ENCODE assay signal across 35 cellular contexts in genomic region chr18:44514766-44515165, GRCh38.
"Had no signal": no experiment of that assay in that cellular context is flagged by ENCODE, and none has a peak within 500 bp of the region (broad histone marks: within the 10 kb centered on the region; RNA-seq: fewer than 3 reads in every experiment).

No MANE protein-coding gene starts in this region.

- ATAC-seq: activated CD4-positive, CD25-positive, alpha-beta regulatory T cell treated with anti-CD3 and anti-CD28 coated beads, Interleukin-2, amount 50 U/mL, for 24 hours; activated CD8-positive, alpha-beta memory T cell treated with anti-CD3 and anti-CD28 coated beads, Interleukin-2, amount 10 ng/mL, durations not matched to agents 7 days and 5 days; activated CD8-positive, alpha-beta T cell treated with anti-CD3 and anti-CD28 coated beads, Interleukin-2, amount 10 ng/mL, durations not matched to agents 7 days and 5 days; activated naive CD8-positive, alpha-beta T cell treated with anti-CD3 and anti-CD28 coated beads, Interleukin-2, amount 50 U/mL, for 24 hours; body of pancreas; effector memory CD8-positive, alpha-beta T cell; foreskin keratinocyte; gastrocnemius medialis; heart left ventricle; T-helper 17 cell had no signal

- H3K4me3 ChIP-seq: adrenal gland, body of pancreas, esophagus muscularis mucosa, gastrocnemius medialis, heart left ventricle had no signal

- DNase-seq: activated B cell treated with CpG ODN at 0.5 μM for 24 hours; activated CD4-positive, alpha-beta memory T cell treated with anti-CD3 and anti-CD28 coated beads for 36 hours; activated CD4-positive, alpha-beta T cell treated with anti-CD3 and anti-CD28 coated beads, Interleukin-2, amount 10 ng/mL, durations not matched to agents 24 days and 14 days; activated CD8-positive, alpha-beta memory T cell treated with anti-CD3 and anti-CD28 coated beads, Interleukin-2, amount 10 ng/mL, durations not matched to agents 7 days and 5 days; activated CD8-positive, alpha-beta memory T cell treated with anti-CD3 and anti-CD28 coated beads, Interleukin-2, amount 50 U/mL, for 4 hours; activated CD8-positive, alpha-beta T cell treated with anti-CD3 and anti-CD28 coated beads, Interleukin-2, amount 10 ng/mL, durations not matched to agents 7 days and 5 days; activated effector memory CD4-positive, alpha-beta T cell treated with anti-CD3 and anti-CD28 coated beads, Interleukin-2, amount 50 U/mL, for 16 hours; activated naive CD4-positive, alpha-beta T cell treated with anti-CD3 and anti-CD28 coated beads for 36 hours; activated naive CD8-positive, alpha-beta T cell treated with anti-CD3 and anti-CD28 coated beads for 36 hours; activated naive CD8-positive, alpha-beta T cell treated with anti-CD3 and anti-CD28 coated beads, Interleukin-2, amount 50 U/mL, for 24 hours; activated T-cell treated with anti-CD3 and anti-CD28 coated beads, Interleukin-2, amount 50 U/mL, for 1 hour; activated T-cell treated with anti-CD3 and anti-CD28 coated beads, Interleukin-2, amount 50 U/mL, for 48 hours; adrenal gland; amygdala; aorta; body of pancreas; caudate nucleus; cortex of kidney; dermis blood vessel endothelial cell; effector CD4-positive, alpha-beta T cell; effector memory CD8-positive, alpha-beta T cell; erythroblast; foreskin keratinocyte; gastrocnemius medialis; glutamatergic neuron; heart left ventricle; T-helper 17 cell; T1000; WERI-Rb-1 had no signal

- H3K36me3 ChIP-seq: adrenal gland, esophagus muscularis mucosa, gastrocnemius medialis, heart left ventricle, WERI-Rb-1 had no signal

- H3K27me3 Mint-ChIP-seq: activated B cell treated with CpG ODN at 0.5 μM for 24 hours; activated CD4-positive, alpha-beta memory T cell treated with anti-CD3 and anti-CD28 coated beads for 36 hours; activated CD8-positive, alpha-beta memory T cell treated with anti-CD3 and anti-CD28 coated beads, Interleukin-2, amount 10 ng/mL, durations not matched to agents 7 days and 5 days; activated naive CD4-positive, alpha-beta T cell treated with anti-CD3 and anti-CD28 coated beads, Interleukin-2, amount 50 U/mL, for 24 hours; activated naive CD8-positive, alpha-beta T cell treated with anti-CD3 and anti-CD28 coated beads for 36 hours; activated naive CD8-positive, alpha-beta T cell treated with anti-CD3 and anti-CD28 coated beads, Interleukin-2, amount 50 U/mL, for 24 hours; effector memory CD8-positive, alpha-beta T cell; T-helper 17 cell had no signal

- H3K27ac Mint-ChIP-seq: activated B cell treated with CpG ODN at 0.5 μM for 24 hours; activated CD4-positive, alpha-beta memory T cell treated with anti-CD3 and anti-CD28 coated beads for 36 hours; activated CD4-positive, alpha-beta T cell treated with anti-CD3 and anti-CD28 coated beads, Interleukin-2, amount 10 ng/mL, durations not matched to agents 24 days and 14 days; activated CD8-positive, alpha-beta memory T cell treated with anti-CD3 and anti-CD28 coated beads, Interleukin-2, amount 10 ng/mL, durations not matched to agents 7 days and 5 days; activated CD8-positive, alpha-beta T cell treated with anti-CD3 and anti-CD28 coated beads, Interleukin-2, amount 10 ng/mL, durations not matched to agents 7 days and 5 days; activated naive CD4-positive, alpha-beta T cell treated with anti-CD3 and anti-CD28 coated beads for 36 hours; activated naive CD4-positive, alpha-beta T cell treated with anti-CD3 and anti-CD28 coated beads, Interleukin-2, amount 50 U/mL, for 24 hours; activated naive CD8-positive, alpha-beta T cell treated with anti-CD3 and anti-CD28 coated beads for 36 hours; activated naive CD8-positive, alpha-beta T cell treated with anti-CD3 and anti-CD28 coated beads, Interleukin-2, amount 50 U/mL, for 24 hours; activated T-helper 1 cell treated with anti-CD3 and anti-CD28 coated beads, Interleukin-12 subunit alpha, Interleukin-12 subunit beta, Interleukin-2, Interleukin-4 antibody, amounts not matched to agents 30 ng/mL and 10 ng/mL and 1 ng/mL, durations not matched to agents 14 hours and 24 hours and 36 hours; activated T-helper 2 cell treated with anti-CD3 and anti-CD28 coated beads, Interferon-gamma antibody, Interleukin-2, Interleukin-4, amounts not matched to agents 10 μg/mL and 5 μg/mL and 100 μg/mL, durations not matched to agents 14 hours and 24 hours and 36 hours; effector memory CD8-positive, alpha-beta T cell; T-helper 17 cell; T-helper 2 cell treated with Interferon-gamma antibody and Interleukin-4, amounts not matched to agents 5 μg/mL and 100 μg/mL, for 36 hours had no signal

- H3K27me3 ChIP-seq: adrenal gland, body of pancreas, esophagus muscularis mucosa, foreskin keratinocyte, gastrocnemius medialis, heart left ventricle had no signal

- H3K36me3 Mint-ChIP-seq: activated CD4-positive, alpha-beta memory T cell treated with anti-CD3 and anti-CD28 coated beads for 36 hours; activated naive CD4-positive, alpha-beta T cell treated with anti-CD3 and anti-CD28 coated beads, Interleukin-2, amount 50 U/mL, for 24 hours; activated naive CD8-positive, alpha-beta T cell treated with anti-CD3 and anti-CD28 coated beads for 36 hours had no signal

- H3K9me3 Mint-ChIP-seq: activated B cell treated with CpG ODN at 0.5 μM for 24 hours; activated CD4-positive, alpha-beta memory T cell treated with anti-CD3 and anti-CD28 coated beads for 36 hours; activated CD4-positive, alpha-beta T cell treated with anti-CD3 and anti-CD28 coated beads, Interleukin-2, amount 10 ng/mL, durations not matched to agents 24 days and 14 days; activated naive CD4-positive, alpha-beta T cell treated with anti-CD3 and anti-CD28 coated beads for 36 hours; activated naive CD4-positive, alpha-beta T cell treated with anti-CD3 and anti-CD28 coated beads, Interleukin-2, amount 50 U/mL, for 24 hours; activated naive CD8-positive, alpha-beta T cell treated with anti-CD3 and anti-CD28 coated beads for 36 hours; activated naive CD8-positive, alpha-beta T cell treated with anti-CD3 and anti-CD28 coated beads, Interleukin-2, amount 50 U/mL, for 24 hours; activated T-helper 1 cell treated with anti-CD3 and anti-CD28 coated beads, Interleukin-12 subunit alpha, Interleukin-12 subunit beta, Interleukin-2, Interleukin-4 antibody, amounts not matched to agents 30 ng/mL and 10 ng/mL and 1 ng/mL, durations not matched to agents 14 hours and 24 hours and 36 hours; activated T-helper 2 cell treated with anti-CD3 and anti-CD28 coated beads, Interferon-gamma antibody, Interleukin-2, Interleukin-4, amounts not matched to agents 10 μg/mL and 5 μg/mL and 100 μg/mL, durations not matched to agents 14 hours and 24 hours and 36 hours; effector memory CD8-positive, alpha-beta T cell; T-helper 2 cell treated with Interferon-gamma antibody and Interleukin-4, amounts not matched to agents 5 μg/mL and 100 μg/mL, for 36 hours had no signal

- H3K4me3 Mint-ChIP-seq: activated B cell treated with CpG ODN at 0.5 μM for 24 hours; activated CD4-positive, alpha-beta memory T cell treated with anti-CD3 and anti-CD28 coated beads for 36 hours; activated CD4-positive, alpha-beta T cell treated with anti-CD3 and anti-CD28 coated beads, Interleukin-2, amount 10 ng/mL, durations not matched to agents 24 days and 14 days; activated CD8-positive, alpha-beta memory T cell treated with anti-CD3 and anti-CD28 coated beads, Interleukin-2, amount 10 ng/mL, durations not matched to agents 7 days and 5 days; activated CD8-positive, alpha-beta T cell treated with anti-CD3 and anti-CD28 coated beads, Interleukin-2, amount 10 ng/mL, durations not matched to agents 7 days and 5 days; activated naive CD4-positive, alpha-beta T cell treated with anti-CD3 and anti-CD28 coated beads for 36 hours; activated naive CD4-positive, alpha-beta T cell treated with anti-CD3 and anti-CD28 coated beads, Interleukin-2, amount 50 U/mL, for 24 hours; activated naive CD8-positive, alpha-beta T cell treated with anti-CD3 and anti-CD28 coated beads for 36 hours; activated naive CD8-positive, alpha-beta T cell treated with anti-CD3 and anti-CD28 coated beads, Interleukin-2, amount 50 U/mL, for 24 hours; activated T-helper 1 cell treated with anti-CD3 and anti-CD28 coated beads, Interleukin-12 subunit alpha, Interleukin-12 subunit beta, Interleukin-2, Interleukin-4 antibody, amounts not matched to agents 30 ng/mL and 10 ng/mL and 1 ng/mL, durations not matched to agents 14 hours and 24 hours and 36 hours; effector memory CD8-positive, alpha-beta T cell; T-helper 17 cell; T-helper 2 cell treated with Interferon-gamma antibody and Interleukin-4, amounts not matched to agents 5 μg/mL and 100 μg/mL, for 36 hours had no signal

- H3K4me1 Mint-ChIP-seq: activated CD4-positive, alpha-beta T cell treated with anti-CD3 and anti-CD28 coated beads, Interleukin-2, amount 10 ng/mL, durations not matched to agents 24 days and 14 days; activated naive CD4-positive, alpha-beta T cell treated with anti-CD3 and anti-CD28 coated beads, Interleukin-2, amount 50 U/mL, for 24 hours; activated naive CD8-positive, alpha-beta T cell treated with anti-CD3 and anti-CD28 coated beads, Interleukin-2, amount 50 U/mL, for 24 hours; T-helper 17 cell had no signal

- H3K9me3 ChIP-seq: adrenal gland, body of pancreas, esophagus muscularis mucosa, gastrocnemius medialis, heart left ventricle had no signal

- H3K4me1 ChIP-seq: adrenal gland, body of pancreas, gastrocnemius medialis, heart left ventricle had no signal

- H3K27ac ChIP-seq: adrenal gland, body of pancreas, esophagus muscularis mucosa, foreskin keratinocyte, gastrocnemius medialis, heart left ventricle, WERI-Rb-1 had no signal
